ENCODE assay signal across 16 cellular contexts in genomic region chr1:113768916-113769598, GRCh38. TPM values are rescaled to one million over a fixed set of nuclear protein-coding genes. Genes with fewer than 3 reads are reported as not detected.
A peak's percentile ranks its signal among the peaks of the same experiment; 100 is the strongest.
DNase-seq lines count a peak whose midpoint lies in the region; ATAC-seq, FAIRE-seq and TF ChIP-seq lines count a peak whose summit lies in the region.
"Had no signal": no experiment of that assay in that cellular context is flagged by ENCODE, and none has a peak within 500 bp of the region (broad histone marks: within the 10 kb centered on the region; RNA-seq: fewer than 3 reads in every experiment).

No MANE protein-coding gene starts in this region.

- no peaks in the 10 kb centered on the region for H3K27me3 Mint-ChIP-seq in T-helper 17 cell
- peaks cover 3% of the 10 kb centered on the region for H3K27me3 Mint-ChIP-seq in glutamatergic neuron (ENCODE audit: unreplicated experiment)
- H3K27me3 Mint-ChIP-seq: stimulated activated naive B cell treated with anti-CD40 and anti-IgM and Interleukin-4, amounts not matched to agents 10 μg/mL and 1 μg/mL and 100 μg/mL, for 72 hours had no signal

- no peak overlapping the region for H3K4me3 Mint-ChIP-seq in T-helper 17 cell
- H3K4me3 Mint-ChIP-seq in glutamatergic neuron (ENCODE audit: unreplicated experiment) = peak overlapping the region; percentile 9
- H3K4me3 Mint-ChIP-seq: stimulated activated naive B cell treated with anti-CD40 and anti-IgM and Interleukin-4, amounts not matched to agents 10 μg/mL and 1 μg/mL and 100 μg/mL, for 72 hours had no signal

- H3K4me1 ChIP-seq in mucosa of descending colon (ENCODE audit: low read depth) (no peaks in the 10 kb centered on the region), tibial artery (peaks cover 0 to 19% (median 0%) of the 10 kb centered on the region in 4 donors)

- no peak for TF ChIP-seq POLR2A in GM12892 (IDR thresholded peaks at IDR 0.05; ENCODE audit: low read depth, low read length)

- H3K27me3 ChIP-seq in tibial artery = no peaks in the 10 kb centered on the region
- H3K27me3 ChIP-seq: BLaER1 treated with 17β-estradiol and CSF1 and Interleukin-3, amounts not matched to agents 10 nM and 100 nM had no signal

- intact Hi-C loops in mucosa of descending colon (cut with DNase I, micrococcal nuclease) = no loop called here
- intact Hi-C loops in tibial artery (cut with DNase I; ENCODE audit: low total_unique reads) = no loop called here

- H3K36me3 Mint-ChIP-seq in T-helper 17 cell (ENCODE audit: low read depth) = peaks cover 13% of the 10 kb centered on the region
- no peaks in the 10 kb centered on the region for H3K36me3 Mint-ChIP-seq in glutamatergic neuron (ENCODE audit: unreplicated experiment)

- H3K36me3 ChIP-seq in mucosa of descending colon (ENCODE audit: low read depth) (no peaks in the 10 kb centered on the region), tibial artery (peaks cover 13 to 37% (median 28%) of the 10 kb centered on the region in 3 donors)

- H3K9me3 Mint-ChIP-seq in glutamatergic neuron (ENCODE audit: unreplicated experiment) = peaks cover 5% of the 10 kb centered on the region
- H3K9me3 Mint-ChIP-seq: stimulated activated naive B cell treated with anti-CD40 and anti-IgM and Interleukin-4, amounts not matched to agents 10 μg/mL and 1 μg/mL and 100 μg/mL, for 72 hours had no signal

- no peak overlapping the region for H3K27ac ChIP-seq in tibial artery
- H3K27ac ChIP-seq: BLaER1 treated with 17β-estradiol and CSF1 and Interleukin-3, amounts not matched to agents 10 nM and 100 nM had no signal

- TF ChIP-seq CTCF in glutamatergic neuron (IDR thresholded peaks at IDR 0.05; ENCODE audit: partially characterized antibody, unreplicated experiment) (no peak), mucosa of descending colon (IDR thresholded peaks at IDR 0.05) (no peak), tibial artery (IDR thresholded peaks at IDR 0.05) (no peak)

- H3K4me1 Mint-ChIP-seq in T-helper 17 cell = peaks cover 29% of the 10 kb centered on the region
- H3K4me1 Mint-ChIP-seq in glutamatergic neuron (ENCODE audit: low read depth, unreplicated experiment) = peaks cover 66% of the 10 kb centered on the region

- H3K9me3 ChIP-seq in T-helper 17 cell (ENCODE audit: control insufficient read depth, low read length, poor library complexity, severe bottlenecking) = no peaks in the 10 kb centered on the region
- no peaks in the 10 kb centered on the region for H3K9me3 ChIP-seq in mucosa of descending colon
- H3K9me3 ChIP-seq in tibial artery = no peaks in the 10 kb centered on the region
- H3K9me3 ChIP-seq: BLaER1 treated with 17β-estradiol and CSF1 and Interleukin-3, amounts not matched to agents 10 nM and 100 nM had no signal

- ATAC-seq in T-helper 17 cell (no peak), mucosa of descending colon (no peak)
- ATAC-seq: stimulated activated naive B cell treated with anti-CD40 and anti-IgM and Interleukin-4, amounts not matched to agents 10 μg/mL and 1 μg/mL and 100 μg/mL, for 72 hours had no signal

- FAIRE-seq in GM12892 (lab: Jason Lieb, UNC) = peak; percentile 63
- FAIRE-seq: colon had no signal

- H3K27ac Mint-ChIP-seq in T-helper 17 cell (peak overlapping the region; percentile 70), glutamatergic neuron (ENCODE audit: unreplicated experiment) (peak overlapping the region; percentile 93)
- H3K27ac Mint-ChIP-seq: stimulated activated naive B cell treated with anti-CD40 and anti-IgM and Interleukin-4, amounts not matched to agents 10 μg/mL and 1 μg/mL and 100 μg/mL, for 72 hours had no signal

- H3K4me3 ChIP-seq in mucosa of descending colon (no peak overlapping the region), tibial artery (no peak overlapping the region)
- H3K4me3 ChIP-seq: BLaER1 treated with 17β-estradiol and CSF1 and Interleukin-3, amounts not matched to agents 10 nM and 100 nM had no signal

- DNase-seq in AML-193 (lab: John Stamatoyannopoulos, UW) (peak; percentile 12 to 13), GM12892 (ENCODE audit: insufficient read length) (no peak), T-helper 17 cell (no peak), glutamatergic neuron (no peak), NCI-H345 (lab: John Stamatoyannopoulos, UW) (no peak), midbrain (lab: John Stamatoyannopoulos, UW) (no peak), mucosa of descending colon (no peak), tibial artery (no peak)
- DNase-seq: amniotic stem cell; GDM1; NCI-H1092 treated with DMSO at 0.1 percent for 48 hours; NCI-H226; stimulated activated CD4-positive, alpha-beta T cell treated with anti-CD3 and anti-CD28 coated beads, Interleukin-4, amount 100 ng/mL, for 1 hour; stimulated activated naive B cell treated with anti-CD40 and anti-IgM and Interleukin-4, amounts not matched to agents 10 μg/mL and 1 μg/mL and 100 μg/mL, for 72 hours had no signal

RNA-seq across cellular contexts. Expression of gene PHTF1, which starts 9.8 kb away (rescaled TPM):
- 16.9 TPM for polyA plus RNA-seq in GM12892 (2012; ENCODE audit: missing spikeins)
- total RNA-seq in T-helper 17 cell = 10 to 100 TPM; 14.7 to 17.9 TPM
- total RNA-seq in glutamatergic neuron (ENCODE audit: unreplicated experiment) = 107 TPM
- 10 to 100 TPM in 2 of 3 donors, 1 to 10 TPM in 1; 8.7 to 14.6 (median 10.8) TPM for total RNA-seq in mucosa of descending colon

RNA-seq across cellular contexts. Expression of gene RSBN1, which starts 43.2 kb away (rescaled TPM):
- 15.2 TPM for polyA plus RNA-seq in GM12892 (2012; ENCODE audit: missing spikeins)
- total RNA-seq in T-helper 17 cell (10 to 100 TPM; 40.1 to 45.8 TPM), glutamatergic neuron (ENCODE audit: unreplicated experiment) (35.2 TPM), mucosa of descending colon (10 to 100 TPM; 24.1 to 36.5 (median 28.3) TPM)

Comparison
In these comparisons a context has a peak if more than half of its experiments do, and no peak if none do; other contexts are left out.
1. DNase-seq: peak in AML-193 (2 of 2); none in GM12892 (single experiment), T-helper 17 cell (0 of 3), glutamatergic neuron (single experiment), NCI-H345 (single experiment), midbrain (single experiment), mucosa of descending colon (0 of 3) and tibial artery (0 of 2).